ENCODE assay signal across 8 cellular contexts in the genomic region with DNA sequence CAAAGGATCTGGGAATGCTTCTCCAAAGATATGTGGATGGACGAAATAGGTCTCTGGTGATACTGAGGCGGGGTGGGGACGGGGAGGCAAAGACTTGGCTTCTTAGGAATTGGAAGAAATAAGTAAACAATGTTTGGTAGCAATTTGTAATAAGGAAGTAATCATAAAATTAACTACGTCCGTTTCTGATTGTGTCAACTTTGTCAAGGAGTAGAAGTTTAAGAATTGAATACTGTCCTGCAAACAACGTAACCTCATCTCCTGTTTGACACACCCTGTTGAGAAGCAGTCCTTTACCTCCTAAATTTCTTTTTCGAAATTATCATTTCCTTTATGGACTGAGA. TPM values are rescaled to one million over a fixed set of nuclear protein-coding genes. Genes with fewer than 3 reads are reported as not detected.
A peak's percentile ranks its signal among the peaks of the same experiment; 100 is the strongest.
DNase-seq lines count a peak whose midpoint lies in the region; ATAC-seq lines count a peak whose summit lies in the region.

No MANE protein-coding gene starts in this region.

- H3K4me1 Mint-ChIP-seq in T-helper 2 cell treated with Interferon-gamma antibody and Interleukin-4, amounts not matched to agents 5 μg/mL and 100 μg/mL, for 36 hours (ENCODE audit: low read depth): peaks cover 26% of the 10 kb centered on the region
- H3K4me1 Mint-ChIP-seq in activated naive CD8-positive, alpha-beta T cell treated with anti-CD3 and anti-CD28 coated beads, Interleukin-2, amount 10 ng/mL, durations not matched to agents 7 days and 5 days: peaks cover 24% of the 10 kb centered on the region

- H3K27me3 Mint-ChIP-seq in T-helper 2 cell treated with Interferon-gamma antibody and Interleukin-4, amounts not matched to agents 5 μg/mL and 100 μg/mL, for 36 hours (ENCODE audit: low read depth): no peaks in the 10 kb centered on the region
- H3K27me3 Mint-ChIP-seq in activated naive CD8-positive, alpha-beta T cell treated with anti-CD3 and anti-CD28 coated beads, Interleukin-2, amount 10 ng/mL, durations not matched to agents 7 days and 5 days: no peaks in the 10 kb centered on the region

- H3K9me3 Mint-ChIP-seq in T-helper 2 cell treated with Interferon-gamma antibody and Interleukin-4, amounts not matched to agents 5 μg/mL and 100 μg/mL, for 36 hours: no peaks in the 10 kb centered on the region
- H3K9me3 Mint-ChIP-seq in activated naive CD8-positive, alpha-beta T cell treated with anti-CD3 and anti-CD28 coated beads, Interleukin-2, amount 10 ng/mL, durations not matched to agents 7 days and 5 days: no peaks in the 10 kb centered on the region

- POLR2A ChIA-PET in activated naive CD8-positive, alpha-beta T cell treated with anti-CD3 and anti-CD28 coated beads, Interleukin-2, amount 10 ng/mL, durations not matched to agents 7 days and 5 days (lab: Charles Lee): interaction anchor here (0.9 to 3.6 kb wide), 7 partner anchors 21 to 213 kb away, joined by 3 to 18 read pairs (median 4); a partner anchor contains a TSS

- DNase-seq in T-helper 2 cell treated with Interferon-gamma antibody and Interleukin-4, amounts not matched to agents 5 μg/mL and 100 μg/mL, for 36 hours (ENCODE audit: low spot score): no peak
- no peak for DNase-seq in T-helper 2 cell
- no peak for DNase-seq in activated naive CD8-positive, alpha-beta T cell treated with anti-CD3 and anti-CD28 coated beads, Interleukin-2, amount 10 ng/mL, durations not matched to agents 7 days and 5 days
- peak; percentile 30 for DNase-seq in kidney glomerular epithelial cell (lab: John Stamatoyannopoulos, UW)
- DNase-seq in C1 segment of cervical spinal cord (lab: John Stamatoyannopoulos, UW): no peak
- no peak for DNase-seq in NK-92 treated with Interleukin-12 subunit alpha and Interleukin-12 subunit beta, amount 100 ng/mL, for 24 hours (lab: John Stamatoyannopoulos, UW)

- peaks cover 38% of the 10 kb centered on the region for H3K36me3 Mint-ChIP-seq in T-helper 2 cell treated with Interferon-gamma antibody and Interleukin-4, amounts not matched to agents 5 μg/mL and 100 μg/mL, for 36 hours (ENCODE audit: low read depth)
- peaks cover 25% of the 10 kb centered on the region for H3K36me3 Mint-ChIP-seq in activated naive CD8-positive, alpha-beta T cell treated with anti-CD3 and anti-CD28 coated beads, Interleukin-2, amount 10 ng/mL, durations not matched to agents 7 days and 5 days

- peak overlapping the region; percentile 99 for H3K4me3 Mint-ChIP-seq in T-helper 2 cell treated with Interferon-gamma antibody and Interleukin-4, amounts not matched to agents 5 μg/mL and 100 μg/mL, for 36 hours
- peak overlapping the region; percentile 86 for H3K4me3 Mint-ChIP-seq in activated naive CD8-positive, alpha-beta T cell treated with anti-CD3 and anti-CD28 coated beads, Interleukin-2, amount 10 ng/mL, durations not matched to agents 7 days and 5 days

- ATAC-seq in activated naive CD8-positive, alpha-beta T cell treated with anti-CD3 and anti-CD28 coated beads, Interleukin-2, amount 10 ng/mL, durations not matched to agents 7 days and 5 days (ENCODE audit: low read depth): no peak
- no peak for ATAC-seq in GM19452 (IDR thresholded peaks at IDR 0.05; ENCODE audit: unreplicated experiment)

- peak overlapping the region; percentile 92 for H3K27ac Mint-ChIP-seq in T-helper 2 cell treated with Interferon-gamma antibody and Interleukin-4, amounts not matched to agents 5 μg/mL and 100 μg/mL, for 36 hours
- H3K27ac Mint-ChIP-seq in activated naive CD8-positive, alpha-beta T cell treated with anti-CD3 and anti-CD28 coated beads, Interleukin-2, amount 10 ng/mL, durations not matched to agents 7 days and 5 days: peak overlapping the region; percentile 92

- H3K27ac ChIP-seq in temporal lobe (ENCODE audit: low read depth, low read length): peak overlapping the region; percentile 73

RNA-seq across cellular contexts. Expression of a gene that starts 0.5 kb away (rescaled TPM):
- total RNA-seq in activated naive CD8-positive, alpha-beta T cell treated with anti-CD3 and anti-CD28 coated beads, Interleukin-2, amount 10 ng/mL, durations not matched to agents 7 days and 5 days: 10 to 100 TPM; 34.6 to 35.1 TPM
- total RNA-seq in temporal lobe: 23.6 TPM

RNA-seq across cellular contexts. Expression of a gene that starts 0.6 kb away (rescaled TPM):
- 10 to 100 TPM; 14.7 to 15.0 TPM for total RNA-seq in activated naive CD8-positive, alpha-beta T cell treated with anti-CD3 and anti-CD28 coated beads, Interleukin-2, amount 10 ng/mL, durations not matched to agents 7 days and 5 days
- 19.9 TPM for total RNA-seq in temporal lobe

RNA-seq across cellular contexts. Expression of a gene that starts 21.0 kb away (rescaled TPM):
- 1 to 10 TPM; 2.9 to 3.5 TPM for total RNA-seq in activated naive CD8-positive, alpha-beta T cell treated with anti-CD3 and anti-CD28 coated beads, Interleukin-2, amount 10 ng/mL, durations not matched to agents 7 days and 5 days
- total RNA-seq in temporal lobe: 4.2 TPM

RNA-seq across cellular contexts. Expression of a gene that starts 34.4 kb away (rescaled TPM):
- total RNA-seq in activated naive CD8-positive, alpha-beta T cell treated with anti-CD3 and anti-CD28 coated beads, Interleukin-2, amount 10 ng/mL, durations not matched to agents 7 days and 5 days: 10 to 100 TPM; 31.8 to 33.3 TPM
- 8.4 TPM for total RNA-seq in temporal lobe
